8 cellular contexts compared by ENCODE assay signal in the genomic region with DNA sequence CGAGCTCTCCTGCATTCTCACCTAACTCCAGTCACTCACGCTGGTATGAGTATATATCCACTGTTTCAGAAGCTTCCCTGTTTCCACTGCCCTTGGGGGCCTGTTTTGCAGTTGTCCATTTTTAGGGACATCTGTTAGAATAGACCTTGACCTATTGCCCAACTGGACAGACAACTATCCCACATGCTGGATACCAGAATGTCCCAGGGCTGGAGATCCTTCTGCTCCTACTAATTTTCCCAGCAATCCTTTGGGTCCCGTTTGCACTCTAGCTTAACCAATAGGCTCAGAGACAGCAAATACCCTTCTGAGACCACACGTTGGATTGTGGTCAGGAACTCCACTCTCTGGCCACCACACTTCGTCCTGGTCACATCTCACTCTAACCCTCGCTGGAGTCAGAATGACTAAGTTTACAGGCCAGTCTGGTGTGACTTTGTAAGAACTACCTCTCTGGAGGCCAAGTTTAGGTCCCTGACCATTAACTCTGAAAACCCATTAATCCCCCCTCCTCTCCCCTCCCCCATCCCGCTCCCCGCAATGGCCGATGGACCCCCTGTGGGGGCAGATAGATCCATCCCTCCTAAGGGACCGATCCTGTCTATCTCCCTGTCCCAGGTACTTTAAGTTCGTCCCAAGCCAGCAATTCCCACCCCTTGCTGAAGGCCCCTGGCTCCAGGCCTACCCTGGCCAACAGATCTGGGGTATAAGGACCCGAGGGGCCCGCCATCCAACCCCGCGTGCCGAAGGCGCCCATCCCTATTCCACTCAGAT. TPM values are rescaled to one million over a fixed set of nuclear protein-coding genes. Genes with fewer than 3 reads are reported as not detected.
DNase-seq lines count a peak whose midpoint lies in the region; FAIRE-seq and TF ChIP-seq lines count a peak whose summit lies in the region.

No MANE protein-coding gene starts in this region.

- peaks cover 5% of the 10 kb centered on the region for H3K79me2 ChIP-seq in ACC112 (ENCODE audit: control insufficient read depth, insufficient read depth, low read length, unreplicated experiment)

- H3K27ac ChIP-seq in ACC112 (ENCODE audit: low read depth, low read length) = peak overlapping the region; percentile 45
- H3K27ac ChIP-seq in rectal smooth muscle tissue (ENCODE audit: low read depth, low read length) = peak overlapping the region; percentile 89

- H3K36me3 ChIP-seq in ACC112 (ENCODE audit: insufficient read depth, low read length) (no peaks in the 10 kb centered on the region), rectal smooth muscle tissue (ENCODE audit: control insufficient read depth, insufficient read depth, low read length) (no peaks in the 10 kb centered on the region)

- POLR2A ChIA-PET in activated CD4-positive, alpha-beta memory T cell treated with anti-CD3 and anti-CD28 coated beads, Interleukin-2, amount 10 ng/mL, durations not matched to agents 7 days and 5 days (lab: Charles Lee) = interaction anchor here (0.6 to 8.4 kb wide), 17 partner anchors 14 to 578 kb away, joined by 3 to 197 read pairs (median 4); a partner anchor contains a TSS

- H3K9ac ChIP-seq in rectal smooth muscle tissue (ENCODE audit: low read length) = no peak overlapping the region

- H3K4me1 ChIP-seq in ACC112 (ENCODE audit: control insufficient read depth, insufficient read depth, low read length, unreplicated experiment) (peaks cover 9% of the 10 kb centered on the region), rectal smooth muscle tissue (ENCODE audit: control insufficient read depth, insufficient read depth, low read length) (no peaks in the 10 kb centered on the region)

- CTCF ChIA-PET in activated CD4-positive, alpha-beta memory T cell treated with anti-CD3 and anti-CD28 coated beads, Interleukin-2, amount 10 ng/mL, durations not matched to agents 7 days and 5 days (lab: Charles Lee) = interaction anchor here (1.1 to 2.0 kb wide), 2 partner anchors 10 to 286 kb away, joined by 4 read pairs; no protein-coding TSS in a partner anchor

- H3K4me3 Mint-ChIP-seq in activated CD4-positive, alpha-beta memory T cell treated with anti-CD3 and anti-CD28 coated beads, Interleukin-2, amount 10 ng/mL, durations not matched to agents 7 days and 5 days = peak overlapping the region; percentile 95

- H3K4me3 ChIP-seq in ACC112 (ENCODE audit: low read depth, low read length) (peak overlapping the region; percentile 91), rectal smooth muscle tissue (ENCODE audit: low read length) (peak overlapping the region; percentile 93)

- peak overlapping the region; percentile 68 for H3K27ac Mint-ChIP-seq in activated CD4-positive, alpha-beta memory T cell treated with anti-CD3 and anti-CD28 coated beads, Interleukin-2, amount 10 ng/mL, durations not matched to agents 7 days and 5 days

- H3K27me3 ChIP-seq in ACC112 (ENCODE audit: insufficient read depth, low read length) (no peaks in the 10 kb centered on the region), rectal smooth muscle tissue (ENCODE audit: control insufficient read depth, insufficient read depth, low read length) (no peaks in the 10 kb centered on the region)

- peaks cover 19% of the 10 kb centered on the region for H3K36me3 Mint-ChIP-seq in activated CD4-positive, alpha-beta memory T cell treated with anti-CD3 and anti-CD28 coated beads, Interleukin-2, amount 10 ng/mL, durations not matched to agents 7 days and 5 days (ENCODE audit: low read depth)

- no peaks in the 10 kb centered on the region for H3K9me3 Mint-ChIP-seq in activated CD4-positive, alpha-beta memory T cell treated with anti-CD3 and anti-CD28 coated beads, Interleukin-2, amount 10 ng/mL, durations not matched to agents 7 days and 5 days

- peak overlapping the region; percentile 68 for H2AFZ ChIP-seq in ACC112 (ENCODE audit: low read length, unreplicated experiment)

- no peaks in the 10 kb centered on the region for H3K27me3 Mint-ChIP-seq in activated CD4-positive, alpha-beta memory T cell treated with anti-CD3 and anti-CD28 coated beads, Interleukin-2, amount 10 ng/mL, durations not matched to agents 7 days and 5 days

- FAIRE-seq in GM19239 (lab: Jason Lieb, UNC) = no peak

- peak; percentile 9 for TF ChIP-seq POLR2A in GM15510 (IDR thresholded peaks at IDR 0.05; ENCODE audit: borderline replicate concordance, extremely low read depth, insufficient read length)

- DNase-seq in activated CD4-positive, alpha-beta memory T cell treated with anti-CD3 and anti-CD28 coated beads, Interleukin-2, amount 10 ng/mL, durations not matched to agents 7 days and 5 days = peak; percentile 38
- peak; percentile 62 for DNase-seq in glomerular visceral epithelial cell (ENCODE audit: extremely low spot score)
- DNase-seq in SHP77 treated with DMSO at 0.1 percent for 48 hours (lab: John Stamatoyannopoulos, UW) = no peak
- DNase-seq in iPS-NIHi11 (ENCODE audit: low spot score) = no peak
- DNase-seq in GM19239 (ENCODE audit: insufficient read length, low spot score) = no peak

- H3K4me1 Mint-ChIP-seq in activated CD4-positive, alpha-beta memory T cell treated with anti-CD3 and anti-CD28 coated beads, Interleukin-2, amount 10 ng/mL, durations not matched to agents 7 days and 5 days = peaks cover 34% of the 10 kb centered on the region

RNA-seq across cellular contexts. Expression of a gene that starts 35.5 kb away (rescaled TPM):
- total RNA-seq in activated CD4-positive, alpha-beta memory T cell treated with anti-CD3 and anti-CD28 coated beads, Interleukin-2, amount 10 ng/mL, durations not matched to agents 7 days and 5 days = 10 to 100 TPM; 45.7 to 50.1 TPM

Comparison
In these comparisons a context has a peak if more than half of its experiments do, and no peak if none do; other contexts are left out.
1. DNase-seq: peak in activated CD4-positive, alpha-beta memory T cell treated with anti-CD3 and anti-CD28 coated beads, Interleukin-2, amount 10 ng/mL, durations not matched to agents 7 days and 5 days (single experiment) and glomerular visceral epithelial cell (single experiment); none in SHP77 treated with DMSO at 0.1 percent for 48 hours (single experiment), iPS-NIHi11 (single experiment) and GM19239 (single experiment).